ENCODE assay signal across 8 cellular contexts in the genomic region with DNA sequence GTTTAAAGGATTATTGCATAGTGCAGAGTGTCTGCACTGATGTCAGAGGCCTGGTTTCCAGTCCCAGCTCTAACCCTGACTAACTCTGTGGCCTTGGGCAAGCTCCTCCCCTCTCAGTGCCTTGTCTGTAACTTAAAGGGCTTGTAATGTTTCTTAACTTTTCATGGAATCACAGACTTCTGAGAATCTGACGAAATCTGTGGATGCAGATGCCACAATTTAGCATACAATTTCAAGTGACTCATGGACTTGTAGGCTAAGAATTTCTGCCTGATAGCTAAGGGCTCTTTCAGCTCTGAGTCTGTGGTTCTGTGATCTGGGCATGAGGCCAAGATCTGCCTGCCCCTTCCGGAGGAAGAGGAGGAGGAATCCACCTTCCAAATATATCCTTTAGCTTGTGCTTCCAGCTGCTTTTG.
A peak's percentile ranks its signal among the peaks of the same experiment; 100 is the strongest.
DNase-seq lines count a peak whose midpoint lies in the region; ATAC-seq, FAIRE-seq and TF ChIP-seq lines count a peak whose summit lies in the region.

No MANE protein-coding gene starts in this region.

- H3K4me1 ChIP-seq in pancreas: no peaks in the 10 kb centered on the region

- H3K4me3 ChIP-seq in fibroblast of pulmonary artery (replicated peaks; ENCODE audit: low read depth, low read length): no peak overlapping the region
- no peak overlapping the region for H3K4me3 ChIP-seq in pancreas

- TF ChIP-seq CTCF in fibroblast of pulmonary artery (IDR thresholded peaks at IDR 0.05; ENCODE audit: low read length, missing control alignments) (no peak), pancreas (IDR thresholded peaks at IDR 0.05) (no peak), D721Med (IDR thresholded peaks at IDR 0.05; ENCODE audit: insufficient read depth, missing control alignments) (no peak)

- ATAC-seq in pancreas (peak in 3 of 4 donors; percentile 61 to 86 (median 80)), GM18502 (IDR thresholded peaks at IDR 0.05; ENCODE audit: poor library complexity, unreplicated experiment) (no peak), HG03442 (IDR thresholded peaks at IDR 0.05; ENCODE audit: unreplicated experiment) (no peak)

- H3K36me3 ChIP-seq in pancreas: no peaks in the 10 kb centered on the region

- H3K4me3 Mint-ChIP-seq in activated T-cell treated with anti-CD3 and anti-CD28 coated beads, Interleukin-2, amount 50 U/mL, for 24 hours: no peak overlapping the region

- peak; percentile 87 for FAIRE-seq in pancreas (lab: Jason Lieb, UNC)
- FAIRE-seq in D721Med (lab: Jason Lieb, UNC): no peak

- intact Hi-C loops in pancreas (cut with DNase I): no loop called here

- H3K9me3 Mint-ChIP-seq in activated T-cell treated with anti-CD3 and anti-CD28 coated beads, Interleukin-2, amount 50 U/mL, for 24 hours: no peaks in the 10 kb centered on the region

- H3K9me3 ChIP-seq in pancreas: no peaks in the 10 kb centered on the region

- H3K4me1 Mint-ChIP-seq in activated T-cell treated with anti-CD3 and anti-CD28 coated beads, Interleukin-2, amount 50 U/mL, for 24 hours (ENCODE audit: low read depth): no peaks in the 10 kb centered on the region

- DNase-seq in GM04504 (ENCODE audit: low read depth) (peak; percentile 65), SIG-M5 treated with dmso at 0.1 percent for 504 hours (lab: John Stamatoyannopoulos, UW; ENCODE audit: unreplicated experiment) (peak; percentile 88), fibroblast of pulmonary artery (ENCODE audit: low read depth) (peak; percentile 97), pancreas (peak in 4 of 6 donors; percentile 9 to 51 (median 32)), D721Med (ENCODE audit: insufficient read length, low spot score) (no peak)
- no peak for DNase-seq in activated T-cell treated with anti-CD3 and anti-CD28 coated beads, Interleukin-2, amount 50 U/mL, for 24 hours

- H3K27ac Mint-ChIP-seq in activated T-cell treated with anti-CD3 and anti-CD28 coated beads, Interleukin-2, amount 50 U/mL, for 24 hours: no peak overlapping the region

- H3K27me3 Mint-ChIP-seq in activated T-cell treated with anti-CD3 and anti-CD28 coated beads, Interleukin-2, amount 50 U/mL, for 24 hours: peaks cover 8% of the 10 kb centered on the region

- no peaks in the 10 kb centered on the region for H3K36me3 Mint-ChIP-seq in activated T-cell treated with anti-CD3 and anti-CD28 coated beads, Interleukin-2, amount 50 U/mL, for 24 hours (ENCODE audit: low read depth)

- WGBS in pancreas, 2 donors: 10 to 17% methylated on average over 2 of the region's 2 CpGs

- peak overlapping the region in 1 of 4 donors; percentile 13 for H3K27ac ChIP-seq in pancreas

- H3K27me3 ChIP-seq in pancreas: no peaks in the 10 kb centered on the region

Comparison
In these comparisons a context has a peak if more than half of its experiments do, and no peak if none do; other contexts are left out.
1. DNase-seq: peak in GM04504 (single experiment), SIG-M5 treated with dmso at 0.1 percent for 504 hours (single experiment), fibroblast of pulmonary artery (single experiment) and pancreas (4 of 6); none in D721Med (single experiment) and activated T-cell treated with anti-CD3 and anti-CD28 coated beads, Interleukin-2, amount 50 U/mL, for 24 hours (single experiment).
2. ATAC-seq: peak in pancreas (3 of 4); none in GM18502 (single experiment) and HG03442 (single experiment).